Comparison of ENCODE assay signal across 8 cellular contexts in the genomic region with DNA sequence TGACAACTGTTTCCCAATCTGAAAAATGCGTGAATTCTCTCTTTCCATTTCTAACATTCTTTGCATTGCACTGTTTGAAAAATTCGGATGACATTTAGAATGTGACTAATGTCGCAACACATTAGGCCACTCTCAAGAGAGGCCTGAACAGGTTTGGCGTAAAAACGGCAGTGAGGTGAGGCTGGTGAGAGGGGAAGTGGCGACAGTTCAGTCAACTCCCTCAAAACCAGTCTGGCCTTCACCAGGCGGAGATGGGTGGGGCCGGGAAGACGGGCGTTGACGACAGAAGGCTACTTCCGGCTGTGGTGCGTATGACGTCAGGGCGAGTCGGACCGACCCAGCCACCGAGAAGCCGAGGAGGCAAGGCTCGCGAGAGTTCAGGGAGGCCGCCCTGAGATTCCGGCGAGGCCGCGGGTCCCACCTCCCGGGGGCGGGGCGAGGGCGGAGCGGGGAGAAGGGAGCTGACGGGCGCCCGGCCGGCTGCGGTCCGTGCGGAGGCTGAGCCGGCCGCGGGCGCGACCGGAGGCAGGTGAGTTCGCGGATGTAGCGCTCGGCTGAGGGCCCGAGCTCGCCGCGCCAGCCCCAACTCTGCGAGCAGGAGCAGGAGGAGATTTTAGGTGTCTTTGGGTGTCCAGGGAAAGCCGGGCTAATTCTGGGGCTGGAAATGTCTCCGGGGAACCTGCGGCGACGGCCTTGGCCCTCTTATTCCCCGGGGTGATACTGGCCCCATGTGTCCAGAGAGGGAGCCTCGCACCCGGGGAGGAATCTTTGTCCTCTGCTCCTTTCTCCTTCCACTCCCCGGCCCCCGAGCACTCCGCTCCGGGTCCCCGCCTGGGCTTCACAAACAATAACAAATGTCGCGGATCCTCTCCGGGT. TPM values are rescaled to one million over a fixed set of nuclear protein-coding genes. Genes with fewer than 3 reads are reported as not detected.
DNase-seq lines count a peak whose midpoint lies in the region; ATAC-seq lines count a peak whose summit lies in the region.

Gene STK38L (plus strand): TSS at position 483 of the 876 bp plus-strand sequence. CDS start 53,435 bp downstream, outside the sequence.

- H3K36me3 Mint-ChIP-seq in naive thymus-derived CD4-positive, alpha-beta T cell: peaks cover 0 to 11% (median 0%) of the 10 kb centered on the region in 5 donors
- H3K36me3 Mint-ChIP-seq in stimulated activated naive B cell treated with anti-CD40 and anti-IgM and Interleukin-4, amounts not matched to agents 10 μg/mL and 1 μg/mL and 100 μg/mL, for 72 hours: peaks cover 23 to 33% of the 10 kb centered on the region in 2 donors

- peak within 1 kb of the TSS; percentile 92 to 99 (median 97) for H3K27ac Mint-ChIP-seq in naive thymus-derived CD4-positive, alpha-beta T cell
- H3K27ac Mint-ChIP-seq in stimulated activated naive B cell treated with anti-CD40 and anti-IgM and Interleukin-4, amounts not matched to agents 10 μg/mL and 1 μg/mL and 100 μg/mL, for 72 hours: peak within 1 kb of the TSS; percentile 98

- H3K4me1 Mint-ChIP-seq in naive thymus-derived CD4-positive, alpha-beta T cell: peaks cover 17 to 62% (median 51%) of the 10 kb centered on the region in 7 donors
- peaks cover 31 to 51% of the 10 kb centered on the region in 2 donors for H3K4me1 Mint-ChIP-seq in stimulated activated naive B cell treated with anti-CD40 and anti-IgM and Interleukin-4, amounts not matched to agents 10 μg/mL and 1 μg/mL and 100 μg/mL, for 72 hours

- H3K4me1 ChIP-seq in naive thymus-derived CD4-positive, alpha-beta T cell (ENCODE audit: control insufficient read depth in 2 of 2, insufficient read depth in 2 of 2, low read length in 2 of 2): peaks cover 12 to 13% of the 10 kb centered on the region in 2 donors

- no peaks in the 10 kb centered on the region for H3K9me3 ChIP-seq in KOPT-K1 (ENCODE audit: insufficient read depth, low read length, poor library complexity, severe bottlenecking)
- H3K9me3 ChIP-seq in naive thymus-derived CD4-positive, alpha-beta T cell (ENCODE audit: control insufficient read depth in 2 of 3, low read length in 3 of 3): no peaks in the 10 kb centered on the region

- ATAC-seq in GM21786 (IDR thresholded peaks at IDR 0.05; ENCODE audit: unreplicated experiment): peak; percentile 90
- ATAC-seq in naive thymus-derived CD4-positive, alpha-beta T cell: peak; percentile 98
- peak; percentile 96 to 97 for ATAC-seq in stimulated activated naive B cell treated with anti-CD40 and anti-IgM and Interleukin-4, amounts not matched to agents 10 μg/mL and 1 μg/mL and 100 μg/mL, for 72 hours (replicated peaks)

- no peaks in the 10 kb centered on the region for H3K27me3 Mint-ChIP-seq in naive thymus-derived CD4-positive, alpha-beta T cell
- H3K27me3 Mint-ChIP-seq in stimulated activated naive B cell treated with anti-CD40 and anti-IgM and Interleukin-4, amounts not matched to agents 10 μg/mL and 1 μg/mL and 100 μg/mL, for 72 hours: no peaks in the 10 kb centered on the region

- no peaks in the 10 kb centered on the region for H3K27me3 ChIP-seq in naive thymus-derived CD4-positive, alpha-beta T cell (ENCODE audit: control insufficient read depth in 2 of 2, insufficient read depth in 2 of 2, low read length in 2 of 2)

- POLR2A ChIA-PET in naive thymus-derived CD4-positive, alpha-beta T cell (lab: Charles Lee): interaction anchor here (1.1 to 2.5 kb wide), 5 partner anchors 14 to 230 kb away, joined by 3 to 9 read pairs (median 5); partner anchors contain the start of genes MED21 and TM7SF3

- intact Hi-C loops in naive thymus-derived CD4-positive, alpha-beta T cell (cut with micrococcal nuclease): loop anchor here (1.0 to 5.0 kb wide), 14 partner anchors 59 to 1129 kb away; partner anchors contain the start of genes FGFR1OP2 (in 2 of the 2), ITPR2 (in 2 of the 2), MRPS35 (in 2 of the 2) and PPFIBP1 (in 2 of the 2)

- H3K36me3 ChIP-seq in KOPT-K1 (ENCODE audit: insufficient read depth, low read length): no peaks in the 10 kb centered on the region
- peaks cover 0 to 5% (median 0%) of the 10 kb centered on the region in 3 experiments for H3K36me3 ChIP-seq in naive thymus-derived CD4-positive, alpha-beta T cell (ENCODE audit: control insufficient read depth in 2 of 3, insufficient read depth in 3 of 3, low read length in 3 of 3)

- H3K9me3 Mint-ChIP-seq in naive thymus-derived CD4-positive, alpha-beta T cell: peaks cover 0 to 5% (median 0%) of the 10 kb centered on the region in 11 donors
- H3K9me3 Mint-ChIP-seq in stimulated activated naive B cell treated with anti-CD40 and anti-IgM and Interleukin-4, amounts not matched to agents 10 μg/mL and 1 μg/mL and 100 μg/mL, for 72 hours: no peaks in the 10 kb centered on the region

- DNase-seq in Daoy (ENCODE audit: low read depth): peak; percentile 98
- peak; percentile 93 for DNase-seq in RPMI7951 (ENCODE audit: low read depth)
- DNase-seq in activated T-helper 1 cell treated with anti-CD3 and anti-CD28 coated beads, Interleukin-2, amount 50 U/mL, for 16 hours (ENCODE audit: low read depth in 1 of 2, low spot score in 1 of 2): peak; percentile 87 to 93
- DNase-seq in fibroblast of gingiva (ENCODE audit: low read depth): peak; percentile 96
- peak; percentile 94 to 98 (median 96) for DNase-seq in naive thymus-derived CD4-positive, alpha-beta T cell
- DNase-seq in stimulated activated naive B cell treated with anti-CD40 and anti-IgM and Interleukin-4, amounts not matched to agents 10 μg/mL and 1 μg/mL and 100 μg/mL, for 72 hours: peak; percentile 98

- H3K4me3 Mint-ChIP-seq in naive thymus-derived CD4-positive, alpha-beta T cell: peak within 1 kb of the TSS; percentile 97 to 100 (median 99)
- H3K4me3 Mint-ChIP-seq in stimulated activated naive B cell treated with anti-CD40 and anti-IgM and Interleukin-4, amounts not matched to agents 10 μg/mL and 1 μg/mL and 100 μg/mL, for 72 hours: peak within 1 kb of the TSS; percentile 95 to 96

- H3K27ac ChIP-seq in KOPT-K1 (ENCODE audit: low read depth, low read length, poor library complexity, severe bottlenecking): peak within 1 kb of the TSS; percentile 75
- peak within 1 kb of the TSS; percentile 82 for H3K27ac ChIP-seq in naive thymus-derived CD4-positive, alpha-beta T cell (ENCODE audit: low read depth, low read length)

- H3K4me3 ChIP-seq in naive thymus-derived CD4-positive, alpha-beta T cell (ENCODE audit: low read length): peak within 1 kb of the TSS; percentile 84

- CTCF ChIA-PET in naive thymus-derived CD4-positive, alpha-beta T cell (lab: Charles Lee): no interaction called here

RNA-seq across cellular contexts. Expression of gene STK38L, which starts in this region (rescaled TPM):
- 48.4 and 65.1 TPM in 2 replicates for total RNA-seq in Daoy (2014; rRNA removed; shearing (Covaris generic))
- total RNA-seq in RPMI7951 (2014; rRNA removed; shearing (Covaris generic)): 11.0 and 14.7 TPM in 2 replicates
- total RNA-seq in naive thymus-derived CD4-positive, alpha-beta T cell: 10 to 100 TPM; 16.2 to 22.8 (median 21.2) TPM
- 10 to 100 TPM in 1 of 2 donors, 1 to 10 TPM in 1; 7.2 to 11.2 TPM for polyA plus RNA-seq in naive thymus-derived CD4-positive, alpha-beta T cell

Comparison
In these comparisons a context has a peak if more than half of its experiments do, and no peak if none do; other contexts are left out.
1. Peak in every context shown above with its lines: DNase-seq, ATAC-seq, H3K4me3 ChIP-seq and H3K27ac ChIP-seq.